18 cellular contexts compared by ENCODE assay signal in the genomic region with DNA sequence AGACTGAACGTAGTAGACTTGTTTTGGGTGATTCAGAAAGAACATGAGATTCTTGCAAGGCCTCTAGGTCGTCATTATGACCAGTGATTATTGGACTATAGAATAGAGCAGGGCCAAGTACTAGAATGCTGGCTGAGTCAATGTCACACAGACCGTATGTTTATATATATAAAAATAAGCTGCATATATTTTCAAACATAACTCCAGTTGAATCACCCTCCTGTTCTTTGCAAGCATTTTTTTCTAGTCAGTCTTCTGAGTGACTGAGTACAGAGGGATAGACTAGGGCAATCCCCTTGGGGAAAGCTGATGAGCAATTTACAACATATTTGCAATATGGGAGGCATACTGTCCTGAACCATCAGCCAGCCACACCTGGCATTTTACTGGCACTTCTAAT. TPM values are rescaled to one million over a fixed set of nuclear protein-coding genes. Genes with fewer than 3 reads are reported as not detected.
DNase-seq lines count a peak whose midpoint lies in the region; ATAC-seq and TF ChIP-seq lines count a peak whose summit lies in the region.
"Had no signal": no experiment of that assay in that cellular context is flagged by ENCODE, and none has a peak within 500 bp of the region (broad histone marks: within the 10 kb centered on the region; RNA-seq: fewer than 3 reads in every experiment).

No MANE protein-coding gene starts in this region.

- peak overlapping the region; percentile 78 for H3K27ac ChIP-seq in AG04450 (ENCODE audit: low read depth, low read length)
- no peak overlapping the region for H3K27ac ChIP-seq in PC-9
- H3K27ac ChIP-seq: HL-60, RWPE1 had no signal

- intact Hi-C loops in PC-9 (cut with micrococcal nuclease; ENCODE audit: unreplicated experiment) = no loop called here

- no peaks in the 10 kb centered on the region for H3K27me3 ChIP-seq in AG04450 (ENCODE audit: control insufficient read depth, insufficient read depth, low read length)
- no peaks in the 10 kb centered on the region for H3K27me3 ChIP-seq in adipocyte (replicated peaks; ENCODE audit: control insufficient read depth, insufficient read depth, low read length)
- no peaks in the 10 kb centered on the region for H3K27me3 ChIP-seq in PC-9 (ENCODE audit: insufficient read depth, low read depth)

- H3F3A ChIP-seq in PC-9 (ENCODE audit: insufficient read depth, low read depth) = peaks cover 9% of the 10 kb centered on the region

- no TSS peak for BruUV-seq in PC-9 (replicated peaks; lab: Mats Ljungman, UMichigan)

- H3K4me3 ChIP-seq in AG04450 (ENCODE audit: low read depth, low read length) (no peak overlapping the region), adipocyte (ENCODE audit: low read length) (no peak overlapping the region), fibroblast of mammary gland (ENCODE audit: control insufficient read depth, low read depth, low read length) (no peak overlapping the region), PC-9 (no peak overlapping the region)

- no peak overlapping the region for H3K4me2 ChIP-seq in PC-9

- H2AFZ ChIP-seq in PC-9 = no peak overlapping the region

- peaks cover under 1% of the 10 kb centered on the region for H3K4me1 ChIP-seq in adipocyte (ENCODE audit: control insufficient read depth, insufficient read depth, low read length)
- peaks cover 13% of the 10 kb centered on the region for H3K4me1 ChIP-seq in PC-9 (replicated peaks; ENCODE audit: insufficient read depth)

- H3K9ac ChIP-seq in adipocyte (ENCODE audit: low read length) = no peak overlapping the region

- no peak for ATAC-seq in GM19463 (IDR thresholded peaks at IDR 0.05; ENCODE audit: unreplicated experiment)

- no peaks in the 10 kb centered on the region for H3K9me2 ChIP-seq in PC-9 (ENCODE audit: insufficient read depth)

- POLR2A ChIA-PET in AG04450 (lab: Yijun Ruan, JAX) = interaction anchor here (1.0 to 1.5 kb wide), 2 partner anchors 8 to 48 kb away, joined by 4 to 5 read pairs; a partner anchor contains a TSS
- POLR2A ChIA-PET in PC-9 (lab: Charles Lee; ENCODE audit: unreplicated experiment) = no interaction called here

- no peak for TF ChIP-seq CTCF in AG04450 (IDR thresholded peaks at IDR 0.05; ENCODE audit: low read depth, low read length)
- no peak for TF ChIP-seq CTCF in fibroblast of mammary gland (conservative IDR thresholded peaks at IDR 0.05; ENCODE audit: control insufficient read depth, insufficient read depth, low read depth, low read length)
- no peak for TF ChIP-seq CTCF in PC-9 (conservative IDR thresholded peaks at IDR 0.05)

- no peaks in the 10 kb centered on the region for H3K9me3 ChIP-seq in AG04450 (ENCODE audit: control insufficient read depth, insufficient read depth, low read length)
- H3K9me3 ChIP-seq in adipocyte (ENCODE audit: control insufficient read depth, low read length) = peaks cover 8% of the 10 kb centered on the region
- H3K9me3 ChIP-seq in PC-9 (ENCODE audit: insufficient read depth, low read depth) = no peaks in the 10 kb centered on the region; the same call in 1 of the 2 replicates

- peak; percentile 42 for DNase-seq in AG04450 (ENCODE audit: low read depth, low spot score)
- peak; percentile 71 for DNase-seq in HCEC 1CT
- DNase-seq in adipocyte (ENCODE audit: low read depth) = peak; percentile 33
- peak; percentile 67 for DNase-seq in fibroblast of mammary gland (ENCODE audit: low read depth)
- no peak for DNase-seq in ecto neural progenitor cell (ENCODE audit: low spot score)
- DNase-seq in PC-9 = no peak
- DNase-seq in AG08395 (ENCODE audit: low spot score) = no peak
- DNase-seq: 8988T, C1 segment of cervical spinal cord, DMS 273 treated with DMSO at 0.1 percent for 48 hours, GOT3, NCI-H1436 treated with DMSO at 0.1 percent for 48 hours, NCI-H2029 treated with DMSO at 0.1 percent for 48 hours, NCI-H2171 treated with DMSO at 0.1 percent for 48 hours, NCI-H446 treated with DMSO at 0.1 percent for 48 hours had no signal

- CTCF ChIA-PET in AG04450 (lab: Charles Lee) = interaction anchor here (0.6 kb wide), 1 partner anchor 11 kb away, joined by 4 read pairs; no protein-coding TSS in a partner anchor
- CTCF ChIA-PET in PC-9 (lab: Charles Lee) = no interaction called here

- no peaks in the 10 kb centered on the region for H3K79me2 ChIP-seq in PC-9 (ENCODE audit: low read depth)

- no peaks in the 10 kb centered on the region for H4K20me1 ChIP-seq in PC-9 (ENCODE audit: insufficient read depth)

- H3K36me3 ChIP-seq in adipocyte (ENCODE audit: control insufficient read depth, insufficient read depth, low read length, severe bottlenecking) = no peaks in the 10 kb centered on the region
- H3K36me3 ChIP-seq in PC-9 (ENCODE audit: low read depth) = no peaks in the 10 kb centered on the region

RNA-seq across cellular contexts. Expression of a gene that starts 48.4 kb away (rescaled TPM):
- 64.2 and 67.9 TPM in 2 replicates for polyA plus RNA-seq in AG04450 (2011; rRNA removed)
- 38.9 and 52.3 TPM in 2 replicates for polyA minus RNA-seq in AG04450 (2011; rRNA and poly(A)+ RNA removed)
- total RNA-seq in PC-9 (2021) = 67.4 and 67.9 TPM in 2 replicates

Comparison
In these comparisons a context has a peak if more than half of its experiments do, and no peak if none do; other contexts are left out.
1. DNase-seq: peak in AG04450 (single experiment), HCEC 1CT (single experiment), adipocyte (single experiment) and fibroblast of mammary gland (single experiment); none in ecto neural progenitor cell (single experiment), PC-9 (0 of 2) and AG08395 (single experiment).